8 cellular contexts compared by ENCODE assay signal in the genomic region with DNA sequence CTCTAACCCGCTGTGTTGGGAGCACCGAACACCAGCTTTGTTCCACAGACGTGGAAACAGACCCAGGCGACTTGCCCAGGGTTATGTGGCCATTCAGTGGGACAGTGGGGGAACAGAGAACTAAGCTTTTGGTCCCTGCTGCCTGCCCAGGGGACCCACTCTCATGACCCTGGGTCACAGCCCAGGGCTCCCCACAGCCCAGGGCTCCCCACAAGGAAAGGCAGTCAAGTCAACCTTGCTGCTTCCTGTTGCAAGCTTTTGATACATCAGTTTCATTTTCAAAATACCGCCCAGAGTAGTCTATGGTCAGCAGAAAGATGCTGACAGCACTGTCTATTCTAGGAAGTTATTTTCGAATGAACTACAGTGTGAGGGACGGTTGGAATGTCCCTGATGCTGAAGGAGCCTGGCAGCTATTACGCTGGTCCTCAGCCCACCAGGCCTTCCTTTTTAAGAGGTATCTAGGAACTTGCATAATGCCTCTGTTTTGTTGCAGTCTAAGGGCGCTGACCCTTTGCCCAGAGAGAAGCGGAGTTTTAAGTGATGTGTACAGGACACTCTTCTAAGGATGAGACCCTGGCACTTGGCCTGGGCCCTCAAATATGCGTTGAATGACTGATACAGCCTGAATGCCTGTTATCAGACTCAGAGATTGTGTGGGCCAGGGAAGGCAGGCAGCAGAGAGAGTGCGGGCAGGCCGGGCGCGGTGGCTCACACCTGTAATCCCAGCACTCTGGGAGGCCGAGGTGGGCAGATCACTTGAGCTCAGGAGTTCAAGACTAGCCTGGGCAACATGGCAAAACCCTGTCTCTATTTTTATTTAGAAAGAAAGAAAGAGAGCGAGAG. TPM values are rescaled to one million over a fixed set of nuclear protein-coding genes. Genes with fewer than 3 reads are reported as not detected.
DNase-seq lines count a peak whose midpoint lies in the region; ATAC-seq and TF ChIP-seq lines count a peak whose summit lies in the region.

No MANE protein-coding gene starts in this region.

- H2AFZ ChIP-seq in Karpas-422 (ENCODE audit: low read length) = no peak overlapping the region

- H3K4me1 ChIP-seq in right atrium auricular region (peaks cover 0 to 16% of the 10 kb centered on the region in 2 donors), Karpas-422 (ENCODE audit: low read length) (no peaks in the 10 kb centered on the region)

- no peaks in the 10 kb centered on the region for H3K36me3 ChIP-seq in right atrium auricular region
- H3K36me3 ChIP-seq in Karpas-422 (ENCODE audit: insufficient read depth, low read length) = no peaks in the 10 kb centered on the region

- no peak for TF ChIP-seq POLR2A in GM18505 (IDR thresholded peaks at IDR 0.05; ENCODE audit: borderline replicate concordance, extremely low read depth, insufficient read depth, insufficient read length)

- peaks cover 4% of the 10 kb centered on the region for H3K9me3 Mint-ChIP-seq in stimulated activated effector memory CD8-positive, alpha-beta T cell treated with anti-CD3 and anti-CD28 coated beads, Interleukin-12 subunit alpha, Interleukin-12 subunit beta, amount 100 ng/mL, for 72 hours

- no peaks in the 10 kb centered on the region for H4K20me1 ChIP-seq in Karpas-422 (ENCODE audit: insufficient read depth, low read depth, low read length)

- H3K9me3 ChIP-seq in right atrium auricular region (peaks cover 3 to 5% of the 10 kb centered on the region in 2 donors), Karpas-422 (ENCODE audit: low read length) (peaks cover 3% of the 10 kb centered on the region; the same call in 1 of the 2 replicates)

- no peak overlapping the region for H3K4me2 ChIP-seq in Karpas-422 (ENCODE audit: low read depth, low read length, poor library complexity, severe bottlenecking)

- H3K4me3 ChIP-seq in right atrium auricular region (peak overlapping the region; percentile 16 to 47), Karpas-422 (ENCODE audit: low read length) (no peak overlapping the region)

- H3K27ac ChIP-seq in right atrium auricular region (peak overlapping the region; percentile 80 to 89), Karpas-422 (ENCODE audit: low read length) (no peak overlapping the region)

- DNase-seq in activated T-cell treated with anti-CD3 and anti-CD28 coated beads, Interleukin-2, amount 50 U/mL, for 48 hours = peak; percentile 49 to 54
- DNase-seq in right atrium auricular region (ENCODE audit: low spot score) (peak; percentile 64), NCI-H345 treated with DMSO at 0.1 percent for 48 hours (lab: John Stamatoyannopoulos, UW; ENCODE audit: unreplicated experiment) (no peak), Karpas-422 (no peak)
- peak; percentile 25 to 75 for DNase-seq in stimulated activated effector memory CD8-positive, alpha-beta T cell treated with anti-CD3 and anti-CD28 coated beads, Interleukin-12 subunit alpha, Interleukin-12 subunit beta, amount 100 ng/mL, for 72 hours (ENCODE audit: low spot score in 2 of 2)

- no peak overlapping the region for H3K9ac ChIP-seq in Karpas-422 (ENCODE audit: low read length)

- peak overlapping the region; percentile 76 for H3K4me3 Mint-ChIP-seq in stimulated activated effector memory CD8-positive, alpha-beta T cell treated with anti-CD3 and anti-CD28 coated beads, Interleukin-12 subunit alpha, Interleukin-12 subunit beta, amount 100 ng/mL, for 72 hours

- TF ChIP-seq CTCF in right atrium auricular region (IDR thresholded peaks at IDR 0.05) = no peak

- H3K27me3 ChIP-seq in right atrium auricular region (no peaks in the 10 kb centered on the region), Karpas-422 (ENCODE audit: low read length) (peaks cover 2% of the 10 kb centered on the region; the same call in 1 of the 2 replicates)

- no peaks in the 10 kb centered on the region for H3K9me2 ChIP-seq in Karpas-422 (replicated peaks; ENCODE audit: insufficient read depth, low read length)

- peak overlapping the region; percentile 98 for H3K27ac Mint-ChIP-seq in stimulated activated effector memory CD8-positive, alpha-beta T cell treated with anti-CD3 and anti-CD28 coated beads, Interleukin-12 subunit alpha, Interleukin-12 subunit beta, amount 100 ng/mL, for 72 hours

- H3K79me2 ChIP-seq in Karpas-422 (ENCODE audit: low read length) = no peaks in the 10 kb centered on the region

- ATAC-seq in GM18505 (IDR thresholded peaks at IDR 0.05; ENCODE audit: unreplicated experiment) (peak; percentile 36), HG03280 (IDR thresholded peaks at IDR 0.05; ENCODE audit: unreplicated experiment) (peak; percentile 39), HG03025 (IDR thresholded peaks at IDR 0.05; ENCODE audit: low FRiP score, unreplicated experiment) (no peak)
- peak; percentile 79 for ATAC-seq in stimulated activated effector memory CD8-positive, alpha-beta T cell treated with anti-CD3 and anti-CD28 coated beads, Interleukin-12 subunit alpha, Interleukin-12 subunit beta, amount 100 ng/mL, for 72 hours

- H3K36me3 Mint-ChIP-seq in stimulated activated effector memory CD8-positive, alpha-beta T cell treated with anti-CD3 and anti-CD28 coated beads, Interleukin-12 subunit alpha, Interleukin-12 subunit beta, amount 100 ng/mL, for 72 hours = no peaks in the 10 kb centered on the region

- peaks cover 25% of the 10 kb centered on the region for H3K4me1 Mint-ChIP-seq in stimulated activated effector memory CD8-positive, alpha-beta T cell treated with anti-CD3 and anti-CD28 coated beads, Interleukin-12 subunit alpha, Interleukin-12 subunit beta, amount 100 ng/mL, for 72 hours

RNA-seq across cellular contexts. Expression of a gene that starts 12.6 kb away (rescaled TPM):
- total RNA-seq in right atrium auricular region = 10 to 100 TPM; 45.5 to 57.3 TPM
- under 0.01 TPM in 1 of 2 replicates, not detected in the other for total RNA-seq in Karpas-422 (2014; rRNA removed; shearing (Covaris generic); ENCODE audit: low replicate concordance)

Comparison
In these comparisons a context has a peak if more than half of its experiments do, and no peak if none do; other contexts are left out.
1. DNase-seq: peak in activated T-cell treated with anti-CD3 and anti-CD28 coated beads, Interleukin-2, amount 50 U/mL, for 48 hours (2 of 2), right atrium auricular region (single experiment) and stimulated activated effector memory CD8-positive, alpha-beta T cell treated with anti-CD3 and anti-CD28 coated beads, Interleukin-12 subunit alpha, Interleukin-12 subunit beta, amount 100 ng/mL, for 72 hours (2 of 2); none in NCI-H345 treated with DMSO at 0.1 percent for 48 hours (single experiment) and Karpas-422 (single experiment).
2. RNA of a gene that starts 12.6 kb away (total RNA-seq): 45.5 to 57.3 TPM in right atrium auricular region; under 0.01 TPM in Karpas-422; every median in the first group is over 10 times any median in the second.